ENCODE assay signal across 1 cellular context in genomic region chr1:109620396-109620817, GRCh38.
TF ChIP-seq lines count a peak whose summit lies in the region.

No MANE protein-coding gene starts in this region.

TF ChIP-seq in K562, 482 proteins besides CTCF, POLR2A, EP300 and RAD21:
- TF ChIP-seq SRSF3 (IDR thresholded peaks at IDR 0.05; ENCODE audit: insufficient read depth, low read length): 0 out of 2 replicates have a peak, but pooled peaks have one; percentile 17
- peak; percentile 33 for TF ChIP-seq SAP30 (IDR thresholded peaks at IDR 0.05; ENCODE audit: borderline replicate concordance, insufficient read depth, low read depth, low read length, poor library complexity, severe bottlenecking)
- TF ChIP-seq KLF1 (tag; IDR thresholded peaks at IDR 0.05): 0 out of 2 replicates have a peak, but pooled peaks have one; percentile 2
- peak; percentile 64 for TF ChIP-seq CHD1 (IDR thresholded peaks at IDR 0.05; ENCODE audit: low read length)
- TF ChIP-seq SMC3 (conservative IDR thresholded peaks at IDR 0.05; ENCODE audit: insufficient read depth, low read depth, low read length): no peak
- peak; percentile 65; the same call in 1 of the 2 replicates for TF ChIP-seq ZNF263 (CRISPR knock-in tag; IDR thresholded peaks at IDR 0.05; ENCODE audit: borderline replicate concordance)
- TF ChIP-seq ZBTB7A (IDR thresholded peaks at IDR 0.05; ENCODE audit: borderline replicate concordance, control insufficient read depth, low read depth, low read length): peak; percentile 2; the same call in 1 of the 2 replicates
- TF ChIP-seq MEF2A (IDR thresholded peaks at IDR 0.05; ENCODE audit: control insufficient read depth, low read depth, low read length): no peak
- TF ChIP-seq, protein P1, sequence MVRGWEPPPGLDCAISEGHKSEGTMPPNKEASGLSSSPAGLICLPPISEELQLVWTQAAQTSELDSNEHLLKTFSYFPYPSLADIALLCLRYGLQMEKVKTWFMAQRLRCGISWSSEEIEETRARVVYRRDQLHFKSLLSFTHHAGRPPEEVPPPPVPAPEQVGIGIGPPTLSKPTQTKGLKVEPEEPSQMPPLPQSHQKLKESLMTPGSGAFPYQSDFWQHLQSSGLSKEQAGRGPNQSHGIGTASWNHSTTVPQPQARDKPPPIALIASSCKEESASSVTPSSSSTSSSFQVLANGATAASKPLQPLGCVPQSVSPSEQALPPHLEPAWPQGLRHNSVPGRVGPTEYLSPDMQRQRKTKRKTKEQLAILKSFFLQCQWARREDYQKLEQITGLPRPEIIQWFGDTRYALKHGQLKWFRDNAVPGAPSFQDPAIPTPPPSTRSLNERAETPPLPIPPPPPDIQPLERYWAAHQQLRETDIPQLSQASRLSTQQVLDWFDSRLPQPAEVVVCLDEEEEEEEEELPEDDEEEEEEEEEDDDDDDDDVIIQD (CRISPR knock-in tag; IDR thresholded peaks at IDR 0.05): no peak
